ENCODE assay signal across 9 cellular contexts in the genomic region with DNA sequence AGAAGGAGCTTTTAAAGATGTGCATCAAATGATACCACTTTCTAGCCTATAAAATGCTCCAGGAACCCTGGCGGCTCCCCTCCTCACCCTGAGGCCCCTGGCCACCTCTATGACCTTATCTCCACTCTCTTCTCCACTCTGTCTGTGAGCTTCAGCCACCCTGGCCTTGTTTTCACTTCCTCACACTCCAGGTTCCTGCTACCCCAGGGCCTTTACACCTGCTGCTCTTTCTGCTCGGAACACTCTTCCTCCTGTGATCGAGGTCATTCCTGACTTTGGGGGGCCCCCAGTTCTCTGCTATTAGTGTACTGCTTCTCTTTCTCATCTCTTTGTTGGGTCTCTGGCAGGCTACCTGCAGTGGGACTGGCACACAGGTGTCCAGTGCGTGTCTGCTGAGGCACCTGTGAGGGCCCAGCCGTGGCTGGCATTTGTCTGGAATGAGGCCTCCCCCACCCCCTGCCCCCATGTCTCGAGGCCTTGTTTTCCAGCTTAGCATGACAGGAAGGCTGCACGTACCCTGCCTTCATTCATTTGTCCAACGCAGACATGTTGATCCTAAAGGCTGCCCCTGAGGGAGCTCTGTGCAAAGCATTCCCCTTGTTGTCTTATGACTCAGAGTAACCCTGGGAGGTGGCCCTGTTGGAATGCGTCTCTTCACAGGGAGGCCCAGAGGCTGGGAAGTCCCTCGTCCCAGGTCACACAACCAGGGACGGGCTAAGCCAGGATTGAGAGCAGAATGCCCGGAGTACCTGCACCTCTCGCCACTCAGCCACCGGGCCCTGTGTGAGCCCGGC. TPM values are rescaled to one million over a fixed set of nuclear protein-coding genes. Genes with fewer than 3 reads are reported as not detected.
DNase-seq lines count a peak whose midpoint lies in the region; ATAC-seq and TF ChIP-seq lines count a peak whose summit lies in the region.
"Had no signal": no experiment of that assay in that cellular context is flagged by ENCODE, and none has a peak within 500 bp of the region (broad histone marks: within the 10 kb centered on the region; RNA-seq: fewer than 3 reads in every experiment).

No MANE protein-coding gene starts in this region.

- DNase-seq in activated naive CD4-positive, alpha-beta T cell (lab: John Stamatoyannopoulos, UW) = no peak
- peak; percentile 70 for DNase-seq in fibroblast of villous mesenchyme (ENCODE audit: low read depth)
- DNase-seq in SW480 (ENCODE audit: low spot score) = no peak
- DNase-seq in Ammon's horn (ENCODE audit: low spot score) = no peak
- DNase-seq: activated CD8-positive, alpha-beta memory T cell treated with anti-CD3 and anti-CD28 coated beads, Interleukin-2, amount 50 U/mL, for 48 hours had no signal

- H3K4me3 Mint-ChIP-seq in activated naive CD4-positive, alpha-beta T cell treated with anti-CD3 and anti-CD28 coated beads, Interleukin-2, amount 50 U/mL, for 24 hours = peak overlapping the region; percentile 62
- peak overlapping the region; percentile 57 for H3K4me3 Mint-ChIP-seq in stimulated activated memory B cell treated with anti-CD40 and anti-IgM and Interleukin-4, amounts not matched to agents 10 μg/mL and 1 μg/mL and 100 μg/mL, for 72 hours

- no peaks in the 10 kb centered on the region for H3K27me3 Mint-ChIP-seq in activated naive CD4-positive, alpha-beta T cell treated with anti-CD3 and anti-CD28 coated beads, Interleukin-2, amount 50 U/mL, for 24 hours
- H3K27me3 Mint-ChIP-seq in stimulated activated memory B cell treated with anti-CD40 and anti-IgM and Interleukin-4, amounts not matched to agents 10 μg/mL and 1 μg/mL and 100 μg/mL, for 72 hours = no peaks in the 10 kb centered on the region

- no peaks in the 10 kb centered on the region for H3K9me3 Mint-ChIP-seq in activated naive CD4-positive, alpha-beta T cell treated with anti-CD3 and anti-CD28 coated beads, Interleukin-2, amount 50 U/mL, for 24 hours
- no peaks in the 10 kb centered on the region for H3K9me3 Mint-ChIP-seq in stimulated activated memory B cell treated with anti-CD40 and anti-IgM and Interleukin-4, amounts not matched to agents 10 μg/mL and 1 μg/mL and 100 μg/mL, for 72 hours

- H3K4me3 ChIP-seq in WI38 (ENCODE audit: low read depth, low read length) (peak overlapping the region; percentile 29; the same call in 1 of the 2 replicates), fibroblast of villous mesenchyme (ENCODE audit: low read depth, low read length) (no peak overlapping the region)

- H3K4me1 Mint-ChIP-seq in activated naive CD4-positive, alpha-beta T cell treated with anti-CD3 and anti-CD28 coated beads, Interleukin-2, amount 50 U/mL, for 24 hours = peaks cover 35% of the 10 kb centered on the region
- peaks cover 53% of the 10 kb centered on the region for H3K4me1 Mint-ChIP-seq in stimulated activated memory B cell treated with anti-CD40 and anti-IgM and Interleukin-4, amounts not matched to agents 10 μg/mL and 1 μg/mL and 100 μg/mL, for 72 hours

- peaks cover 2% of the 10 kb centered on the region for H3K36me3 Mint-ChIP-seq in activated naive CD4-positive, alpha-beta T cell treated with anti-CD3 and anti-CD28 coated beads, Interleukin-2, amount 50 U/mL, for 24 hours
- H3K36me3 Mint-ChIP-seq in stimulated activated memory B cell treated with anti-CD40 and anti-IgM and Interleukin-4, amounts not matched to agents 10 μg/mL and 1 μg/mL and 100 μg/mL, for 72 hours = peaks cover 40% of the 10 kb centered on the region

- no peak overlapping the region for H3K27ac Mint-ChIP-seq in activated naive CD4-positive, alpha-beta T cell treated with anti-CD3 and anti-CD28 coated beads, Interleukin-2, amount 50 U/mL, for 24 hours
- peak overlapping the region; percentile 39 for H3K27ac Mint-ChIP-seq in stimulated activated memory B cell treated with anti-CD40 and anti-IgM and Interleukin-4, amounts not matched to agents 10 μg/mL and 1 μg/mL and 100 μg/mL, for 72 hours

- TF ChIP-seq CTCF in WI38 (IDR thresholded peaks at IDR 0.05; ENCODE audit: low read depth, low read length) = no peak
- TF ChIP-seq CTCF in fibroblast of villous mesenchyme (IDR thresholded peaks at IDR 0.05; ENCODE audit: insufficient read depth, low read depth, low read length) = no peak

- ATAC-seq in stimulated activated memory B cell treated with anti-CD40 and anti-IgM and Interleukin-4, amounts not matched to agents 10 μg/mL and 1 μg/mL and 100 μg/mL, for 72 hours = no peak
- ATAC-seq in GM18909 (IDR thresholded peaks at IDR 0.05; ENCODE audit: poor library complexity, unreplicated experiment) = no peak

RNA-seq across cellular contexts. Expression of a gene that starts 2.3 kb away (rescaled TPM):
- total RNA-seq in fibroblast of villous mesenchyme = 14.8 and 16.8 TPM in 2 replicates

RNA-seq across cellular contexts. Expression of a gene that starts 6.0 kb away (rescaled TPM):
- 29.8 and 32.2 TPM in 2 replicates for total RNA-seq in fibroblast of villous mesenchyme

RNA-seq across cellular contexts. Expression of a gene that starts 8.4 kb away (rescaled TPM):
- total RNA-seq in fibroblast of villous mesenchyme = 13.8 and 15.5 TPM in 2 replicates

RNA-seq across cellular contexts. Expression of a gene that starts 23.0 kb away (rescaled TPM):
- total RNA-seq in fibroblast of villous mesenchyme = 3.5 and 3.9 TPM in 2 replicates

RNA-seq across cellular contexts. Expression of a gene that starts 25.7 kb away (rescaled TPM):
- total RNA-seq in fibroblast of villous mesenchyme = 14.2 and 16.1 TPM in 2 replicates
